In genomic region chr22:50089231-50090140, GRCh38 we compare ENCODE assay signal across 12 cellular contexts. TPM values are rescaled to one million over a fixed set of nuclear protein-coding genes. Genes with fewer than 3 reads are reported as not detected.
DNase-seq lines count a peak whose midpoint lies in the region; ATAC-seq and TF ChIP-seq lines count a peak whose summit lies in the region.
"Had no signal": no experiment of that assay in that cellular context is flagged by ENCODE, and none has a peak within 500 bp of the region (broad histone marks: within the 10 kb centered on the region; RNA-seq: fewer than 3 reads in every experiment).

TSS of gene MOV10L1 (plus strand) at chr22:50090006. CDS start at chr22:50090089, 83 bp downstream.

- H3K9me3 ChIP-seq in adipocyte (ENCODE audit: control insufficient read depth, low read length) (no peaks in the 10 kb centered on the region), skeletal muscle satellite cell (replicated peaks; ENCODE audit: low read length) (no peaks in the 10 kb centered on the region)

- H3K36me3 ChIP-seq in adipocyte (ENCODE audit: control insufficient read depth, insufficient read depth, low read length, severe bottlenecking): no peaks in the 10 kb centered on the region
- no peaks in the 10 kb centered on the region for H3K36me3 ChIP-seq in skeletal muscle satellite cell (ENCODE audit: insufficient read depth, low read length)

- H3K9ac ChIP-seq in adipocyte (ENCODE audit: low read length): no peak within 1 kb of the TSS
- H3K9ac ChIP-seq in skeletal muscle satellite cell (ENCODE audit: low read depth, low read length): no peak within 1 kb of the TSS

- ATAC-seq in Right ventricle myocardium superior (ENCODE audit: poor library complexity) (no peak), GM18505 (IDR thresholded peaks at IDR 0.05; ENCODE audit: unreplicated experiment) (no peak), HG02798 (IDR thresholded peaks at IDR 0.05; ENCODE audit: poor library complexity, unreplicated experiment) (no peak)

- intact Hi-C loops in Right ventricle myocardium superior (cut with DNase I): no loop called here
- intact Hi-C loops in cardiac septum (cut with DNase I): no loop called here

- H3K4me3 ChIP-seq in adipocyte (ENCODE audit: low read length) (no peak within 1 kb of the TSS), skeletal muscle satellite cell (ENCODE audit: low read length) (no peak within 1 kb of the TSS)
- H3K4me3 ChIP-seq: SK-N-MC had no signal

- no peak for TF ChIP-seq POLR2A in GM18505 (IDR thresholded peaks at IDR 0.05; ENCODE audit: borderline replicate concordance, extremely low read depth, insufficient read depth, insufficient read length)

- H3K27me3 ChIP-seq in adipocyte (replicated peaks; ENCODE audit: control insufficient read depth, insufficient read depth, low read length): peaks cover 37% of the 10 kb centered on the region
- H3K27me3 ChIP-seq in skeletal muscle satellite cell (ENCODE audit: control insufficient read depth, insufficient read depth, low read length): peaks cover 25% of the 10 kb centered on the region

- H3K4me1 ChIP-seq in adipocyte (ENCODE audit: control insufficient read depth, insufficient read depth, low read length) (peaks cover 8% of the 10 kb centered on the region), skeletal muscle satellite cell (ENCODE audit: control insufficient read depth, insufficient read depth, low read length) (no peaks in the 10 kb centered on the region)

- DNase-seq in Right ventricle myocardium superior (peak; percentile 58), cardiac septum (ENCODE audit: low spot score) (no peak), adipocyte (ENCODE audit: low read depth) (peak; percentile 8), glomerular endothelial cell (ENCODE audit: extremely low read depth, low read depth, low spot score) (no peak), globus pallidus (ENCODE audit: low spot score) (no peak)
- DNase-seq: DMS79; NCI-H2171; stimulated activated CD4-positive, alpha-beta T cell treated with anti-CD3 and anti-CD28 coated beads, Interleukin-4, amount 100 ng/mL, for 4 hours had no signal

- peak within 1 kb of the TSS; percentile 15 for H3K4me2 ChIP-seq in skeletal muscle satellite cell (ENCODE audit: low read length)

RNA-seq across cellular contexts. Expression of gene MOV10L1, which starts in this region (rescaled TPM):
- total RNA-seq in Right ventricle myocardium superior (not detected), cardiac septum (0.46 TPM), glomerular endothelial cell (2.1 and 11.7 TPM in 2 replicates)
- total RNA-seq in skeletal muscle satellite cell (2012; rRNA removed): 0.25 and 0.66 TPM in 2 replicates

Comparison
In these comparisons a context has a peak if more than half of its experiments do, and no peak if none do; other contexts are left out.
1. Peak in DNase-seq in Right ventricle myocardium superior; RNA of the gene not detected or under 1 TPM.